Comparison of ENCODE assay signal across 8 cellular contexts in genomic region chr16:30805370-30806169, GRCh38.
DNase-seq lines count a peak whose midpoint lies in the region; ATAC-seq and TF ChIP-seq lines count a peak whose summit lies in the region.

No MANE protein-coding gene starts in this region.

- CTCF ChIA-PET in AG04449 (lab: Yijun Ruan, JAX) = interaction anchor here (0.8 to 3.4 kb wide), 14 partner anchors 9 to 136 kb away, joined by 3 to 44 read pairs (median 4); partner anchors contain the start of gene RNF40

- peak; percentile 38 for TF ChIP-seq CTCF in AG04449 (IDR thresholded peaks at IDR 0.05; ENCODE audit: insufficient read depth, low read length, missing control alignments)
- no peak for TF ChIP-seq CTCF in coronary artery (IDR thresholded peaks at IDR 0.05)

- DNase-seq in AG04449 (ENCODE audit: low read depth, low spot score) (no peak), NCI-H2171 treated with DMSO at 0.1 percent for 48 hours (lab: John Stamatoyannopoulos, UW) (peak; percentile 69), coronary artery (ENCODE audit: low spot score) (peak; percentile 90), kidney tubule cell (ENCODE audit: low spot score) (peak; percentile 85)
- peak; percentile 63 for DNase-seq in activated CD4-positive, alpha-beta T cell treated with anti-CD3 and anti-CD28 coated beads for 48 hours
- peak; percentile 20 to 48 for DNase-seq in stimulated activated CD4-positive, alpha-beta T cell treated with anti-CD3 and anti-CD28 coated beads, Interleukin-15, amount 100 ng/mL, for 1 hour (ENCODE audit: low read depth in 1 of 2, low spot score in 1 of 2)

- H3K4me3 ChIP-seq in AG04449 (ENCODE audit: low read depth, low read length) (peak overlapping the region; percentile 77), coronary artery (peak overlapping the region; percentile 79)

- peak; percentile 60 for ATAC-seq in GM19395 (IDR thresholded peaks at IDR 0.05; ENCODE audit: unreplicated experiment)
- no peak for ATAC-seq in HG03565 (IDR thresholded peaks at IDR 0.05; ENCODE audit: unreplicated experiment)

- H3K27ac ChIP-seq in coronary artery = peak overlapping the region; percentile 61 to 90

- POLR2A ChIA-PET in AG04449 (lab: Yijun Ruan, JAX) = interaction anchor here (0.6 to 3.2 kb wide), 14 partner anchors 9 to 147 kb away, joined by 3 to 47 read pairs (median 7); partner anchors contain the start of genes CTF1 and ZNF629
